ENCODE assay signal across 11 cellular contexts in genomic region chr17:72602517-72603345, GRCh38.
DNase-seq lines count a peak whose midpoint lies in the region; ATAC-seq, FAIRE-seq and TF ChIP-seq lines count a peak whose summit lies in the region.
"Had no signal": no experiment of that assay in that cellular context is flagged by ENCODE, and none has a peak within 500 bp of the region (broad histone marks: within the 10 kb centered on the region; RNA-seq: fewer than 3 reads in every experiment).

No MANE protein-coding gene starts in this region.

- H3K27me3 Mint-ChIP-seq in astrocyte (ENCODE audit: low read depth, unreplicated experiment): no peaks in the 10 kb centered on the region
- H3K27me3 Mint-ChIP-seq in T-cell: peaks cover 25 to 28% of the 10 kb centered on the region in 2 donors

- H3K4me1 Mint-ChIP-seq in astrocyte (ENCODE audit: low read depth, unreplicated experiment) (peaks cover 41% of the 10 kb centered on the region), T-cell (no peaks in the 10 kb centered on the region)

- POLR2A ChIA-PET in T-cell (lab: Charles Lee): no interaction called here

- FAIRE-seq in astrocyte (lab: Jason Lieb, UNC): no peak
- FAIRE-seq in D721Med (lab: Jason Lieb, UNC): no peak
- FAIRE-seq: endometrium had no signal

- no peaks in the 10 kb centered on the region for H3K79me2 ChIP-seq in astrocyte (ENCODE audit: insufficient read depth, low read length)

- no peak for ATAC-seq in T-cell (replicated peaks in 1 of 4)

- H3K4me2 ChIP-seq in astrocyte (ENCODE audit: low read length): peak overlapping the region; percentile 65

- H3K4me1 ChIP-seq in astrocyte (ENCODE audit: insufficient read depth, low read length): peaks cover 54% of the 10 kb centered on the region

- no peaks in the 10 kb centered on the region for H3K36me3 ChIP-seq in astrocyte (ENCODE audit: insufficient read depth, low read length)

- no peak overlapping the region for H2AFZ ChIP-seq in astrocyte (ENCODE audit: low read depth, low read length)

- peaks cover 2% of the 10 kb centered on the region for H3K27me3 ChIP-seq in astrocyte (ENCODE audit: insufficient read depth, low read length)

- peak overlapping the region; percentile 91 for H3K27ac ChIP-seq in astrocyte (ENCODE audit: low read depth, low read length)
- H3K27ac ChIP-seq: SK-N-MC had no signal

- CTCF ChIA-PET in T-cell (lab: Charles Lee): no interaction called here

- no peak overlapping the region for H3K4me3 Mint-ChIP-seq in astrocyte (ENCODE audit: unreplicated experiment)
- H3K4me3 Mint-ChIP-seq in T-cell: no peak overlapping the region

- no peaks in the 10 kb centered on the region for H3K9me3 ChIP-seq in astrocyte (ENCODE audit: insufficient read depth, low read depth, low read length)

- H3K9me3 Mint-ChIP-seq in astrocyte (ENCODE audit: unreplicated experiment) (no peaks in the 10 kb centered on the region), T-cell (peaks cover 3 to 9% (median 4%) of the 10 kb centered on the region in 3 donors)

- peak overlapping the region; percentile 77 for H3K9ac ChIP-seq in astrocyte (ENCODE audit: low read length)

- H3K36me3 Mint-ChIP-seq in astrocyte (ENCODE audit: low read depth, unreplicated experiment): no peaks in the 10 kb centered on the region
- peaks cover 4% of the 10 kb centered on the region for H3K36me3 Mint-ChIP-seq in T-cell

- H3K27ac Mint-ChIP-seq in astrocyte (ENCODE audit: unreplicated experiment) (peak overlapping the region; percentile 31), T-cell (no peak overlapping the region)

- peak; percentile 61 for DNase-seq in GM04503 (ENCODE audit: low read depth)
- DNase-seq in HT1080 (ENCODE audit: low read depth): peak; percentile 53
- peak; percentile 93 for DNase-seq in astrocyte (ENCODE audit: low read depth)
- DNase-seq in mucosa of gallbladder (ENCODE audit: low spot score): peak; percentile 45
- DNase-seq in T-cell: no peak
- DNase-seq in activated effector memory CD4-positive, alpha-beta T cell treated with anti-CD3 and anti-CD28 coated beads, Interleukin-2, amount 50 U/mL, for 16 hours: no peak
- no peak for DNase-seq in D721Med (ENCODE audit: insufficient read length, low spot score)
- DNase-seq in stimulated activated CD4-positive, alpha-beta T cell treated with anti-CD3 and anti-CD28 coated beads, Interleukin-4, amount 100 ng/mL, for 1 hour: no peak
- DNase-seq: stimulated activated CD4-positive, alpha-beta T cell treated with anti-CD3 and anti-CD28 coated beads, Interleukin-2, amount 100 ng/mL, for 24 hours had no signal

- no peaks in the 10 kb centered on the region for H4K20me1 ChIP-seq in astrocyte (ENCODE audit: insufficient read depth, low read length)

- peak; percentile 29 for TF ChIP-seq CTCF in astrocyte (IDR thresholded peaks at IDR 0.05; ENCODE audit: insufficient read depth, low read depth, low read length)
- no peak for TF ChIP-seq CTCF in D721Med (IDR thresholded peaks at IDR 0.05; ENCODE audit: insufficient read depth, missing control alignments)

- no peak overlapping the region for H3K4me3 ChIP-seq in astrocyte (ENCODE audit: insufficient read depth, low read depth, low read length)
- H3K4me3 ChIP-seq: SK-N-MC had no signal

Comparison
In these comparisons a context has a peak if more than half of its experiments do, and no peak if none do; other contexts are left out.
1. DNase-seq: peak in GM04503 (single experiment), HT1080 (single experiment), astrocyte (single experiment) and mucosa of gallbladder (single experiment); none in T-cell (0 of 34), activated effector memory CD4-positive, alpha-beta T cell treated with anti-CD3 and anti-CD28 coated beads, Interleukin-2, amount 50 U/mL, for 16 hours (single experiment), D721Med (single experiment) and stimulated activated CD4-positive, alpha-beta T cell treated with anti-CD3 and anti-CD28 coated beads, Interleukin-4, amount 100 ng/mL, for 1 hour (single experiment).